8 cellular contexts compared by ENCODE assay signal in genomic region chr3:172471903-172472302, GRCh38. TPM values are rescaled to one million over a fixed set of nuclear protein-coding genes. Genes with fewer than 3 reads are reported as not detected.
"Had no signal": no experiment of that assay in that cellular context is flagged by ENCODE, and none has a peak within 500 bp of the region (broad histone marks: within the 10 kb centered on the region; RNA-seq: fewer than 3 reads in every experiment).

No MANE protein-coding gene starts in this region.

- FAIRE-seq: G401.6, GM12878, GM12891, GM12892, GM19239 had no signal

- DNase-seq: GDM1, GF-D8 had no signal

- H3K4me3 ChIP-seq: GM12878 had no signal

- ATAC-seq: GM12878 had no signal

RNA-seq across cellular contexts. Expression of gene GHSR, which starts 23.6 kb away (rescaled TPM):
- total RNA-seq: G401, GM12878 had no signal
- polyA plus RNA-seq: GM12878 had no signal

RNA-seq across cellular contexts. Expression of gene TNFSF10, which starts 51.3 kb away (rescaled TPM):
- total RNA-seq: G401 had no signal
